In genomic region chrX:133542476-133542875, GRCh38 we compare ENCODE assay signal across 18 cellular contexts.
DNase-seq lines count a peak whose midpoint lies in the region; ATAC-seq, FAIRE-seq and TF ChIP-seq lines count a peak whose summit lies in the region.
"Had no signal": no experiment of that assay in that cellular context is flagged by ENCODE, and none has a peak within 500 bp of the region (broad histone marks: within the 10 kb centered on the region; RNA-seq: fewer than 3 reads in every experiment).

No MANE protein-coding gene starts in this region.

- no peaks in the 10 kb centered on the region for H3K79me1 ChIP-seq in mesenchymal stem cell (replicated peaks; ENCODE audit: low read length, poor library complexity, severe bottlenecking)

- H3K79me2 ChIP-seq in KMS-11 (ENCODE audit: insufficient read depth, low read depth) = no peaks in the 10 kb centered on the region

- H3K36me3 ChIP-seq in KMS-11 (ENCODE audit: insufficient read depth) (no peaks in the 10 kb centered on the region), mesenchymal stem cell (ENCODE audit: control insufficient read depth in 1 of 2, insufficient read depth in 2 of 2, low read depth in 1 of 2, low read length in 2 of 2) (no peaks in the 10 kb centered on the region), pancreas (no peaks in the 10 kb centered on the region)

- H3K4me2 ChIP-seq in KMS-11 = peak overlapping the region; percentile 42; the same call in 1 of the 2 replicates
- no peak overlapping the region for H3K4me2 ChIP-seq in mesenchymal stem cell (ENCODE audit: low read length, poor library complexity, severe bottlenecking)

- TF ChIP-seq CTCF in KMS-11 (conservative IDR thresholded peaks at IDR 0.05; ENCODE audit: low read depth, low read length) (no peak), cardiac fibroblast (IDR thresholded peaks at IDR 0.05; ENCODE audit: low read depth, low read length) (no peak), pancreas (IDR thresholded peaks at IDR 0.05) (no peak)

- DNase-seq in Ammon's horn (ENCODE audit: low spot score) (peak; percentile 11), cardiac fibroblast (ENCODE audit: low read depth in 2 of 2) (peak; percentile 1 to 40), mesenchymal stem cell (peak; percentile 64), pancreas (no peak), NCI-H524 treated with DMSO at 0.1 percent for 48 hours (lab: John Stamatoyannopoulos, UW) (no peak)
- DNase-seq in activated CD4-positive, alpha-beta T cell treated with anti-CD3 and anti-CD28 coated beads for 1 hour = no peak
- DNase-seq: activated CD4-positive, alpha-beta T cell treated with anti-CD3 and anti-CD28 coated beads for 4 hours; activated CD8-positive, alpha-beta memory T cell treated with anti-CD3 and anti-CD28 coated beads for 24 hours; activated naive CD8-positive, alpha-beta T cell treated with anti-CD3 and anti-CD28 coated beads, Interleukin-2, amount 50 U/mL, for 24 hours; activated T-cell treated with anti-CD3 and anti-CD28 coated beads, Interleukin-2, amount 50 U/mL, for 1 hour; left colon; NCI-H1092; NCI-H2029 treated with DMSO at 0.1 percent for 48 hours; stimulated activated naive CD4-positive, alpha-beta T cell treated with Interleukin-2 at 50 U/mL for 16 hours had no signal

- no peak overlapping the region for H3K4me3 ChIP-seq in KMS-11 (IDR thresholded peaks at IDR 0.05; ENCODE audit: insufficient read depth, low read depth, low read length)
- H3K4me3 ChIP-seq in cardiac fibroblast (replicated peaks in 1 of 2; ENCODE audit: low read depth in 2 of 2, low read length in 2 of 2) = no peak overlapping the region
- no peak overlapping the region for H3K4me3 ChIP-seq in mesenchymal stem cell (ENCODE audit: insufficient read depth in 1 of 2, low read depth in 1 of 2, low read length in 2 of 2)
- no peak overlapping the region for H3K4me3 ChIP-seq in pancreas

- H2BK12ac ChIP-seq in mesenchymal stem cell (ENCODE audit: low read length in 2 of 2) = no peak overlapping the region

- no peak overlapping the region for H3K4ac ChIP-seq in mesenchymal stem cell (ENCODE audit: low read depth in 1 of 2, low read length in 2 of 2)

- intact Hi-C loops in pancreas (cut with DNase I) = no loop called here

- no peaks in the 10 kb centered on the region for H4K20me1 ChIP-seq in KMS-11 (ENCODE audit: insufficient read depth)

- H3K27me3 ChIP-seq in KMS-11 (ENCODE audit: insufficient read depth, low read depth) (no peaks in the 10 kb centered on the region), mesenchymal stem cell (ENCODE audit: control insufficient read depth in 1 of 2, insufficient read depth in 1 of 2, low read length in 2 of 2) (no peaks in the 10 kb centered on the region), pancreas (no peaks in the 10 kb centered on the region)

- H3K9me3 ChIP-seq in mesenchymal stem cell (ENCODE audit: control insufficient read depth, low read length) (peaks cover 3% of the 10 kb centered on the region), pancreas (no peaks in the 10 kb centered on the region)

- no peak for FAIRE-seq in pancreas (lab: Jason Lieb, UNC)
- FAIRE-seq: frontal cortex had no signal

- no peak overlapping the region for H2AK5ac ChIP-seq in mesenchymal stem cell (ENCODE audit: low read length, severe bottlenecking)

- no peak overlapping the region for H3K23ac ChIP-seq in mesenchymal stem cell (ENCODE audit: low read length in 2 of 2)

- H3K18ac ChIP-seq in mesenchymal stem cell (ENCODE audit: low read depth in 1 of 2, low read length in 2 of 2) = no peak overlapping the region

- H4K91ac ChIP-seq in mesenchymal stem cell (ENCODE audit: low read length) = no peak overlapping the region

- no peak overlapping the region for H2BK5ac ChIP-seq in mesenchymal stem cell (ENCODE audit: low read depth, low read length, poor library complexity, severe bottlenecking)

- no peak overlapping the region for H2BK120ac ChIP-seq in mesenchymal stem cell (ENCODE audit: low read depth, low read length)

- peak overlapping the region; percentile 52 for H2AFZ ChIP-seq in KMS-11 (ENCODE audit: low read depth)
- no peak overlapping the region for H2AFZ ChIP-seq in mesenchymal stem cell (ENCODE audit: low read depth, low read length)

- H2BK15ac ChIP-seq in mesenchymal stem cell (ENCODE audit: low read depth, poor library complexity, severe bottlenecking) = no peak overlapping the region

- H4K8ac ChIP-seq in mesenchymal stem cell (ENCODE audit: low read length) = no peak overlapping the region

- H3K9ac ChIP-seq in KMS-11 = peak overlapping the region; percentile 4; the same call in 1 of the 2 replicates
- no peak overlapping the region for H3K9ac ChIP-seq in mesenchymal stem cell (ENCODE audit: low read length)

- no peak overlapping the region for H3K14ac ChIP-seq in mesenchymal stem cell (ENCODE audit: low read length in 2 of 2)

- H3K4me1 ChIP-seq in KMS-11 (ENCODE audit: low read depth, poor library complexity, severe bottlenecking) (peaks cover 48% of the 10 kb centered on the region), mesenchymal stem cell (ENCODE audit: control insufficient read depth, insufficient read depth, low read depth, low read length) (no peaks in the 10 kb centered on the region), pancreas (no peaks in the 10 kb centered on the region)

- no peak for ATAC-seq in GM18858 (IDR thresholded peaks at IDR 0.05; ENCODE audit: unreplicated experiment)
- no peak for ATAC-seq in pancreas
- ATAC-seq: activated naive CD8-positive, alpha-beta T cell treated with anti-CD3 and anti-CD28 coated beads, Interleukin-2, amount 50 U/mL, for 24 hours; left colon had no signal

- 48% methylated on average over 2 of the region's 3 CpGs for WGBS in mesenchymal stem cell
- WGBS in pancreas, 2 donors = 71 to 80% methylated on average over 3 of the region's 3 CpGs

- H3K27ac ChIP-seq in KMS-11 (peak overlapping the region; percentile 72), mesenchymal stem cell (ENCODE audit: low read length, poor library complexity, severe bottlenecking) (no peak overlapping the region), pancreas (no peak overlapping the region)
- H3K27ac ChIP-seq: C4-2B had no signal

Comparison
In these comparisons a context has a peak if more than half of its experiments do, and no peak if none do; other contexts are left out.
1. DNase-seq: peak in Ammon's horn (single experiment), cardiac fibroblast (2 of 2) and mesenchymal stem cell (single experiment); none in pancreas (0 of 6), activated CD4-positive, alpha-beta T cell treated with anti-CD3 and anti-CD28 coated beads for 1 hour (single experiment) and NCI-H524 treated with DMSO at 0.1 percent for 48 hours (single experiment).